In genomic region chr1:217482356-217483102, GRCh38 we compare ENCODE assay signal across 9 cellular contexts.
DNase-seq lines count a peak whose midpoint lies in the region; ATAC-seq, FAIRE-seq and TF ChIP-seq lines count a peak whose summit lies in the region.
"Had no signal": no experiment of that assay in that cellular context is flagged by ENCODE, and none has a peak within 500 bp of the region (broad histone marks: within the 10 kb centered on the region; RNA-seq: fewer than 3 reads in every experiment).

No MANE protein-coding gene starts in this region.

- H3K36me3 Mint-ChIP-seq in stimulated activated effector memory CD8-positive, alpha-beta T cell treated with anti-CD3 and anti-CD28 coated beads, Interleukin-12 subunit alpha, Interleukin-12 subunit beta, amount 100 ng/mL, for 72 hours: peaks cover 16% of the 10 kb centered on the region
- peaks cover 28% of the 10 kb centered on the region for H3K36me3 Mint-ChIP-seq in type B pancreatic cell

- H4K20me1 ChIP-seq in endothelial cell of umbilical vein (replicated peaks; ENCODE audit: control insufficient read depth, extremely low read depth, insufficient read depth, low read length): no peaks in the 10 kb centered on the region

- TF ChIP-seq CTCF in endothelial cell of umbilical vein (IDR thresholded peaks at IDR 0.05; ENCODE audit: extremely low read depth in 1 of 2, insufficient read depth in 1 of 2, low read depth in 1 of 2, low read length in 2 of 2) (no peak), type B pancreatic cell (conservative IDR thresholded peaks at IDR 0.05) (no peak)

- H3K36me3 ChIP-seq in endothelial cell of umbilical vein (ENCODE audit: control insufficient read depth in 2 of 2, extremely low read depth in 1 of 2, insufficient read depth in 2 of 2, low read length in 2 of 2): no peaks in the 10 kb centered on the region

- POLR2A ChIA-PET in endothelial cell of umbilical vein (lab: Charles Lee): no interaction called here

- no peak overlapping the region for H3K9ac ChIP-seq in endothelial cell of umbilical vein (replicated peaks; ENCODE audit: extremely low read depth, insufficient read depth, low read length)

- intact Hi-C loops in endothelial cell of umbilical vein (cut with micrococcal nuclease): no loop called here

- peaks cover 14% of the 10 kb centered on the region for H3K9me3 Mint-ChIP-seq in stimulated activated effector memory CD8-positive, alpha-beta T cell treated with anti-CD3 and anti-CD28 coated beads, Interleukin-12 subunit alpha, Interleukin-12 subunit beta, amount 100 ng/mL, for 72 hours
- peaks cover 4% of the 10 kb centered on the region for H3K9me3 Mint-ChIP-seq in type B pancreatic cell

- no TSS peak for BruUV-seq in endothelial cell of umbilical vein (replicated peaks; lab: Mats Ljungman, UMichigan)

- dilution Hi-C loops in endothelial cell of umbilical vein (cut with MboI; ENCODE audit: extremely low pct_ligation_motif_present, low sequenced_read_pairs): no loop called here

- no peak overlapping the region for H2AFZ ChIP-seq in endothelial cell of umbilical vein (ENCODE audit: low read depth, low read length)

- no peak overlapping the region for H3K4me2 ChIP-seq in endothelial cell of umbilical vein (ENCODE audit: insufficient read depth, low read length)

- H3K4me1 Mint-ChIP-seq in stimulated activated effector memory CD8-positive, alpha-beta T cell treated with anti-CD3 and anti-CD28 coated beads, Interleukin-12 subunit alpha, Interleukin-12 subunit beta, amount 100 ng/mL, for 72 hours: peaks cover 28% of the 10 kb centered on the region
- H3K4me1 Mint-ChIP-seq in type B pancreatic cell (ENCODE audit: unreplicated experiment): no peaks in the 10 kb centered on the region

- peak overlapping the region; percentile 24 for H3K27ac Mint-ChIP-seq in stimulated activated effector memory CD8-positive, alpha-beta T cell treated with anti-CD3 and anti-CD28 coated beads, Interleukin-12 subunit alpha, Interleukin-12 subunit beta, amount 100 ng/mL, for 72 hours
- H3K27ac Mint-ChIP-seq in type B pancreatic cell: no peak overlapping the region

- TF ChIP-seq POLR2A in endothelial cell of umbilical vein (IDR thresholded peaks at IDR 0.05; ENCODE audit: low read depth, low read length): no peak

- no peaks in the 10 kb centered on the region for H3K9me1 ChIP-seq in endothelial cell of umbilical vein (replicated peaks; ENCODE audit: control insufficient read depth, extremely low read depth, insufficient read depth, low read length)

- H3K9me3 ChIP-seq in endothelial cell of umbilical vein (replicated peaks; ENCODE audit: control insufficient read depth, insufficient read depth, low read length): no peaks in the 10 kb centered on the region

- DNase-seq in NK-92 treated with Interleukin-12 subunit alpha and Interleukin-12 subunit beta, amount 100 ng/mL, for 24 hours (lab: John Stamatoyannopoulos, UW): peak; percentile 54
- no peak for DNase-seq in NK-92 (lab: John Stamatoyannopoulos, UW; ENCODE audit: unreplicated experiment)
- peak; percentile 5 for DNase-seq in RPMI8226
- DNase-seq in endothelial cell of umbilical vein (ENCODE audit: low read depth, low spot score): peak; percentile 35
- DNase-seq in stimulated activated effector memory CD8-positive, alpha-beta T cell treated with anti-CD3 and anti-CD28 coated beads, Interleukin-12 subunit alpha, Interleukin-12 subunit beta, amount 100 ng/mL, for 72 hours (ENCODE audit: low spot score in 2 of 2): peak; percentile 16 to 74
- no peak for DNase-seq in NCI-H1436 treated with DMSO at 0.1 percent for 48 hours (lab: John Stamatoyannopoulos, UW)
- DNase-seq in type B pancreatic cell (ENCODE audit: extremely low spot score, unreplicated experiment): no peak

- H3K4me3 Mint-ChIP-seq in stimulated activated effector memory CD8-positive, alpha-beta T cell treated with anti-CD3 and anti-CD28 coated beads, Interleukin-12 subunit alpha, Interleukin-12 subunit beta, amount 100 ng/mL, for 72 hours: peak overlapping the region; percentile 25
- no peak overlapping the region for H3K4me3 Mint-ChIP-seq in type B pancreatic cell

- no peaks in the 10 kb centered on the region for H3K27me3 Mint-ChIP-seq in type B pancreatic cell

- peak; percentile 99 for ATAC-seq in HG02870 (IDR thresholded peaks at IDR 0.05; ENCODE audit: unreplicated experiment)
- peak; percentile 100 for ATAC-seq in stimulated activated effector memory CD8-positive, alpha-beta T cell treated with anti-CD3 and anti-CD28 coated beads, Interleukin-12 subunit alpha, Interleukin-12 subunit beta, amount 100 ng/mL, for 72 hours

- no peak overlapping the region for H3K27ac ChIP-seq in endothelial cell of umbilical vein (ENCODE audit: insufficient read depth, low read depth, low read length)
- H3K27ac ChIP-seq: 22Rv1 had no signal

- no peaks in the 10 kb centered on the region for H3K79me2 ChIP-seq in endothelial cell of umbilical vein (ENCODE audit: control insufficient read depth, insufficient read depth, low read length)

- peaks cover 5% of the 10 kb centered on the region for H3K4me1 ChIP-seq in endothelial cell of umbilical vein (ENCODE audit: control insufficient read depth, extremely low read depth, insufficient read depth, low read length)

- FAIRE-seq in endothelial cell of umbilical vein (lab: Jason Lieb, UNC): peak; percentile 66

- H3K4me3 ChIP-seq in endothelial cell of umbilical vein (replicated peaks in 1 of 3; ENCODE audit: insufficient read depth in 1 of 3, low read depth in 1 of 3, low read length in 3 of 3): no peak overlapping the region

- CTCF ChIA-PET in endothelial cell of umbilical vein (lab: Charles Lee): interaction anchor here (1.4 kb wide), 1 partner anchor 9 kb away, joined by 3 read pairs; no protein-coding TSS in a partner anchor

- no peaks in the 10 kb centered on the region for H3K27me3 ChIP-seq in endothelial cell of umbilical vein (ENCODE audit: control insufficient read depth in 2 of 2, insufficient read depth in 2 of 2, low read length in 2 of 2)

TF ChIP-seq in endothelial cell of umbilical vein, 7 proteins besides CTCF, POLR2A, EP300 and RAD21:
- peak; percentile 60 for TF ChIP-seq FOS (IDR thresholded peaks at IDR 0.05; ENCODE audit: borderline replicate concordance, insufficient read depth, low read length)
- no peak for TF ChIP-seq POLR2AphosphoS5 (IDR thresholded peaks at IDR 0.05; ENCODE audit: insufficient read depth, low read depth, low read length)
- peak; percentile 37 for TF ChIP-seq JUN (IDR thresholded peaks at IDR 0.05; ENCODE audit: borderline replicate concordance, insufficient read depth, insufficient read length, low read depth)
TF ChIP-seq in endothelial cell of umbilical vein: peak in this region for 2.

Comparison
In these comparisons a context has a peak if more than half of its experiments do, and no peak if none do; other contexts are left out.
1. DNase-seq: peak in NK-92 treated with Interleukin-12 subunit alpha and Interleukin-12 subunit beta, amount 100 ng/mL, for 24 hours (single experiment), RPMI8226 (single experiment), endothelial cell of umbilical vein (single experiment) and stimulated activated effector memory CD8-positive, alpha-beta T cell treated with anti-CD3 and anti-CD28 coated beads, Interleukin-12 subunit alpha, Interleukin-12 subunit beta, amount 100 ng/mL, for 72 hours (2 of 2); none in NK-92 (single experiment), NCI-H1436 treated with DMSO at 0.1 percent for 48 hours (single experiment) and type B pancreatic cell (single experiment).